ENCODE assay signal across 13 cellular contexts in the genomic region with DNA sequence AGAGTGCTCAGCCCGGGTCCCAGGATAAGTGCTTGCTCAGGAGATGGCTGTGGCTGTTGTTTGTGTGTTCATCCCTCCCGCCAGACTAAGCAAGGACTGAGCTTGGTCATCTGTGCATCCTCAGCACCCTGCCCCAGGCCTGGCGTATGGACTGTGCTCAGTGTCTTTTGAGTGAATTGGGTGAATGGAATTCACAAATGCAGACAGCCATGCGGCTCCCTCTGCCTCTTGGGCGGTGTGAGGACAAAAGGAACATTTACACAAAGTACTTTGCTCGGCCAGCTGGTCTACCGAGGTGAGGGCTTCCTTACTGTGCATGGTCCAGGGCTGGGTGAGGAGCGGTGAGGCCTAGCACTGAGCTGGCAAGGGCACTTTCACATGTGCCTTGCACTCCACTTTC.
"Had no signal": no experiment of that assay in that cellular context is flagged by ENCODE, and none has a peak within 500 bp of the region (broad histone marks: within the 10 kb centered on the region; RNA-seq: fewer than 3 reads in every experiment).

No MANE protein-coding gene starts in this region.

- ATAC-seq: activated CD4-positive, alpha-beta T cell treated with anti-CD3 and anti-CD28 coated beads for 36 hours; activated T-cell treated with anti-CD3 and anti-CD28 coated beads, Interleukin-2, amount 50 U/mL, for 72 hours; foreskin keratinocyte; upper lobe of right lung had no signal

- H3K36me3 ChIP-seq: sigmoid colon, upper lobe of right lung had no signal

- H3K27me3 ChIP-seq: sigmoid colon, upper lobe of right lung had no signal

- DNase-seq: activated CD4-positive, alpha-beta memory T cell treated with anti-CD3 and anti-CD28 coated beads, Interleukin-2, amount 10 ng/mL, durations not matched to agents 7 days and 5 days; activated CD4-positive, alpha-beta T cell treated with anti-CD3 and anti-CD28 coated beads for 36 hours; activated naive CD8-positive, alpha-beta T cell treated with anti-CD3 and anti-CD28 coated beads, Interleukin-2, amount 10 ng/mL, durations not matched to agents 7 days and 5 days; activated T-cell treated with anti-CD3 and anti-CD28 coated beads, Interleukin-2, amount 50 U/mL, for 72 hours; anterior cingulate cortex; foreskin keratinocyte; head of caudate nucleus; naive B cell; sigmoid colon; stimulated activated CD4-positive, alpha-beta T cell treated with anti-CD3 and anti-CD28 coated beads, Interleukin-2, amount 100 ng/mL, for 48 hours; stimulated activated naive CD4-positive, alpha-beta T cell treated with Interleukin-2 at 50 U/mL for 16 hours; T-helper 9 cell; upper lobe of right lung had no signal

- H3K4me3 ChIP-seq: sigmoid colon, upper lobe of right lung had no signal

- H3K4me3 Mint-ChIP-seq: activated CD4-positive, alpha-beta memory T cell treated with anti-CD3 and anti-CD28 coated beads, Interleukin-2, amount 10 ng/mL, durations not matched to agents 7 days and 5 days; activated CD4-positive, alpha-beta T cell treated with anti-CD3 and anti-CD28 coated beads for 36 hours; activated naive CD8-positive, alpha-beta T cell treated with anti-CD3 and anti-CD28 coated beads, Interleukin-2, amount 10 ng/mL, durations not matched to agents 7 days and 5 days; activated T-cell treated with anti-CD3 and anti-CD28 coated beads, Interleukin-2, amount 50 U/mL, for 72 hours; naive B cell had no signal

- H3K27ac ChIP-seq: foreskin keratinocyte, sigmoid colon, upper lobe of right lung had no signal

- H3K9me3 ChIP-seq: sigmoid colon, upper lobe of right lung had no signal

- H3K36me3 Mint-ChIP-seq: activated naive CD8-positive, alpha-beta T cell treated with anti-CD3 and anti-CD28 coated beads, Interleukin-2, amount 10 ng/mL, durations not matched to agents 7 days and 5 days; naive B cell had no signal

- H3K4me1 ChIP-seq: foreskin keratinocyte, sigmoid colon, upper lobe of right lung had no signal

- H3K9me3 Mint-ChIP-seq: activated CD4-positive, alpha-beta memory T cell treated with anti-CD3 and anti-CD28 coated beads, Interleukin-2, amount 10 ng/mL, durations not matched to agents 7 days and 5 days; activated naive CD8-positive, alpha-beta T cell treated with anti-CD3 and anti-CD28 coated beads, Interleukin-2, amount 10 ng/mL, durations not matched to agents 7 days and 5 days; activated T-cell treated with anti-CD3 and anti-CD28 coated beads, Interleukin-2, amount 50 U/mL, for 72 hours; naive B cell had no signal

- H3K4me1 Mint-ChIP-seq: activated CD4-positive, alpha-beta memory T cell treated with anti-CD3 and anti-CD28 coated beads, Interleukin-2, amount 10 ng/mL, durations not matched to agents 7 days and 5 days; activated CD4-positive, alpha-beta T cell treated with anti-CD3 and anti-CD28 coated beads for 36 hours; activated naive CD8-positive, alpha-beta T cell treated with anti-CD3 and anti-CD28 coated beads, Interleukin-2, amount 10 ng/mL, durations not matched to agents 7 days and 5 days; naive B cell had no signal

- H3K27ac Mint-ChIP-seq: activated CD4-positive, alpha-beta memory T cell treated with anti-CD3 and anti-CD28 coated beads, Interleukin-2, amount 10 ng/mL, durations not matched to agents 7 days and 5 days; activated CD4-positive, alpha-beta T cell treated with anti-CD3 and anti-CD28 coated beads for 36 hours; activated naive CD8-positive, alpha-beta T cell treated with anti-CD3 and anti-CD28 coated beads, Interleukin-2, amount 10 ng/mL, durations not matched to agents 7 days and 5 days; activated T-cell treated with anti-CD3 and anti-CD28 coated beads, Interleukin-2, amount 50 U/mL, for 72 hours; naive B cell had no signal

- H3K27me3 Mint-ChIP-seq: activated CD4-positive, alpha-beta memory T cell treated with anti-CD3 and anti-CD28 coated beads, Interleukin-2, amount 10 ng/mL, durations not matched to agents 7 days and 5 days; activated CD4-positive, alpha-beta T cell treated with anti-CD3 and anti-CD28 coated beads for 36 hours had no signal
